Comparison of ENCODE assay signal across 17 cellular contexts in genomic region chr13:40233731-40234195, GRCh38.
DNase-seq lines count a peak whose midpoint lies in the region; ATAC-seq and TF ChIP-seq lines count a peak whose summit lies in the region.
"Had no signal": no experiment of that assay in that cellular context is flagged by ENCODE, and none has a peak within 500 bp of the region (broad histone marks: within the 10 kb centered on the region; RNA-seq: fewer than 3 reads in every experiment).

No MANE protein-coding gene starts in this region.

- no peak overlapping the region for H2BK12ac ChIP-seq in neuronal stem cell (ENCODE audit: low read length)

- in situ Hi-C loops in HAP-1 (cut with MboI; ENCODE audit: low sequenced_read_pairs) = no loop called here

- H3K27me3 ChIP-seq in esophagus squamous epithelium = no peaks in the 10 kb centered on the region
- no peaks in the 10 kb centered on the region for H3K27me3 ChIP-seq in neuronal stem cell (ENCODE audit: control insufficient read depth in 3 of 3, insufficient read depth in 3 of 3, low read depth in 1 of 3, low read length in 3 of 3)
- H3K27me3 ChIP-seq in HAP-1 (ENCODE audit: low read depth) = no peaks in the 10 kb centered on the region
- H3K27me3 ChIP-seq: brain microvascular endothelial cell had no signal

- peaks cover 0 to 6% (median 0%) of the 10 kb centered on the region in 3 donors for H3K27me3 Mint-ChIP-seq in CD14-positive monocyte (ENCODE audit: low read depth in 3 of 3)
- H3K27me3 Mint-ChIP-seq: naive B cell had no signal

- DNase-seq in Right ventricle myocardium inferior (ENCODE audit: missing footprints) = peak; percentile 81
- DNase-seq in cardiac septum (ENCODE audit: low spot score) = no peak
- DNase-seq in esophagus squamous epithelium (lab: John Stamatoyannopoulos, UW) = no peak
- no peak for DNase-seq in neuronal stem cell (ENCODE audit: low spot score)
- DNase-seq in CD14-positive monocyte (ENCODE audit: low spot score) = no peak
- DNase-seq in nucleus accumbens (lab: John Stamatoyannopoulos, UW) = no peak
- DNase-seq in HAP-1 (ENCODE audit: low spot score in 2 of 2) = no peak
- DNase-seq: 8988T; brain microvascular endothelial cell; GDM1; KG1; kidney glomerular epithelial cell; naive B cell; NCI-H187; stimulated activated naive CD4-positive, alpha-beta T cell treated with Interleukin-2 at 50 U/mL for 16 hours had no signal

- TF ChIP-seq POLR2A in esophagus squamous epithelium (IDR thresholded peaks at IDR 0.05) = no peak
- no peak for TF ChIP-seq POLR2A in GM18505 (IDR thresholded peaks at IDR 0.05; ENCODE audit: borderline replicate concordance, extremely low read depth, insufficient read depth, insufficient read length)

- H3K27ac Mint-ChIP-seq in CD14-positive monocyte = peak overlapping the region in 1 of 7 donors; percentile 82

- no peak overlapping the region for H2BK15ac ChIP-seq in neuronal stem cell (ENCODE audit: low read length)

- no peak overlapping the region for H2AFZ ChIP-seq in neuronal stem cell (ENCODE audit: low read length)

- no peak overlapping the region for H2BK120ac ChIP-seq in neuronal stem cell (ENCODE audit: low read depth, low read length)

- H3K4me1 ChIP-seq in esophagus squamous epithelium (peaks cover 0 to 75% (median 37%) of the 10 kb centered on the region in 3 donors), neuronal stem cell (ENCODE audit: control insufficient read depth in 2 of 2, insufficient read depth in 1 of 2, low read depth in 1 of 2, low read length in 2 of 2) (peaks cover 0 to 14% of the 10 kb centered on the region in 2 donors), HAP-1 (peaks cover 2% of the 10 kb centered on the region; the same call in 1 of the 2 replicates)

- no peaks in the 10 kb centered on the region for H3K79me1 ChIP-seq in neuronal stem cell (ENCODE audit: low read depth, low read length)

- H3K36me3 ChIP-seq in esophagus squamous epithelium = no peaks in the 10 kb centered on the region
- no peaks in the 10 kb centered on the region for H3K36me3 ChIP-seq in neuronal stem cell (replicated peaks in 1 of 2; ENCODE audit: control insufficient read depth in 2 of 2, insufficient read depth in 2 of 2, low read length in 2 of 2)
- no peaks in the 10 kb centered on the region for H3K36me3 ChIP-seq in HAP-1 (replicated peaks)
- H3K36me3 ChIP-seq: brain microvascular endothelial cell had no signal

- H3K9me3 ChIP-seq in esophagus squamous epithelium = no peaks in the 10 kb centered on the region
- H3K9me3 ChIP-seq in neuronal stem cell (replicated peaks in 1 of 2; ENCODE audit: control insufficient read depth in 2 of 2, insufficient read depth in 1 of 2, low read depth in 1 of 2, low read length in 2 of 2) = peaks cover 0 to 4% of the 10 kb centered on the region in 2 donors
- no peaks in the 10 kb centered on the region; the same call in 1 of the 2 replicates for H3K9me3 ChIP-seq in HAP-1

- H3K4me3 Mint-ChIP-seq in CD14-positive monocyte = no peak overlapping the region
- H3K4me3 Mint-ChIP-seq: naive B cell had no signal

- no peak overlapping the region for H2BK5ac ChIP-seq in neuronal stem cell (ENCODE audit: low read length)

- no peak overlapping the region for H3K4me2 ChIP-seq in neuronal stem cell (ENCODE audit: insufficient read depth, low read length, poor library complexity, severe bottlenecking)

- H3K27ac ChIP-seq in esophagus squamous epithelium (peak overlapping the region; percentile 52 to 87 (median 76)), neuronal stem cell (replicated peaks; ENCODE audit: low read length) (no peak overlapping the region)
- H3K27ac ChIP-seq: brain microvascular endothelial cell had no signal

- peak overlapping the region; percentile 73 for H3K18ac ChIP-seq in neuronal stem cell (ENCODE audit: low read length)

- H3K4me3 ChIP-seq in esophagus squamous epithelium (no peak overlapping the region), neuronal stem cell (ENCODE audit: low read length in 2 of 2) (no peak overlapping the region), HAP-1 (no peak overlapping the region)

- no peak overlapping the region for H3K9ac ChIP-seq in neuronal stem cell (ENCODE audit: low read depth, low read length, poor library complexity)

- TF ChIP-seq CTCF in esophagus squamous epithelium (IDR thresholded peaks at IDR 0.05) (no peak), CD14-positive monocyte (IDR thresholded peaks at IDR 0.05) (no peak)

- no peaks in the 10 kb centered on the region for H3K36me3 Mint-ChIP-seq in CD14-positive monocyte
- H3K36me3 Mint-ChIP-seq: naive B cell had no signal

- ATAC-seq in Right ventricle myocardium inferior (peak; percentile 81), GM18505 (IDR thresholded peaks at IDR 0.05; ENCODE audit: unreplicated experiment) (no peak)
- ATAC-seq: SK-N-SH treated with all-trans-retinoic acid at 6 μM for 48 hours had no signal

- WGBS in esophagus squamous epithelium, 2 donors = 44 to 51% methylated on average over 8 of the region's 8 CpGs
- no CpG with 5 or more reads among the region's 8 CpGs for WGBS in neuronal stem cell (ENCODE audit: extremely low coverage in 2 of 2, insufficient read length in 2 of 2, insufficient replicate concordance in 1 of 2), 2 donors

- H4K8ac ChIP-seq in neuronal stem cell (ENCODE audit: low read depth, low read length) = no peak overlapping the region

- no peak overlapping the region for H2AK5ac ChIP-seq in neuronal stem cell (ENCODE audit: low read depth, low read length)

- no peak overlapping the region for H4K91ac ChIP-seq in neuronal stem cell (ENCODE audit: low read depth, low read length, poor library complexity)

- intact Hi-C loops in Right ventricle myocardium inferior (cut with DNase I) (no loop called here), cardiac septum (cut with DNase I) (no loop called here), esophagus squamous epithelium (cut with DNase I) (no loop called here), CD14-positive monocyte (cut with micrococcal nuclease) (no loop called here)

- no peak overlapping the region for H3K4ac ChIP-seq in neuronal stem cell (ENCODE audit: low read length)

- peaks cover 0 to 7% (median 2%) of the 10 kb centered on the region in 7 donors for H3K9me3 Mint-ChIP-seq in CD14-positive monocyte
- H3K9me3 Mint-ChIP-seq: naive B cell had no signal

- no peak overlapping the region for H3K23ac ChIP-seq in neuronal stem cell (ENCODE audit: low read depth, low read length, poor library complexity)

- no peak overlapping the region for H3K14ac ChIP-seq in neuronal stem cell (ENCODE audit: low read length)

- no peaks in the 10 kb centered on the region for H3K4me1 Mint-ChIP-seq in CD14-positive monocyte
